23 cellular contexts compared by ENCODE assay signal in genomic region chr7:69257592-69257991, GRCh38.
"Had no signal": no experiment of that assay in that cellular context is flagged by ENCODE, and none has a peak within 500 bp of the region (broad histone marks: within the 10 kb centered on the region; RNA-seq: fewer than 3 reads in every experiment).

No MANE protein-coding gene starts in this region.

- H3K4me3 Mint-ChIP-seq: natural killer cell; neural crest cell; stimulated activated naive CD8-positive, alpha-beta T cell treated with anti-CD3 and anti-CD28 coated beads, Interleukin-15, amount 100 ng/mL, for 72 hours had no signal

- H3K4me1 ChIP-seq: esophagus squamous epithelium, lower lobe of right lung, parathyroid adenoma, right lobe of liver, suprapubic skin, transverse colon had no signal

- H3K27ac ChIP-seq: lower lobe of right lung, neutrophil, parathyroid adenoma, right lobe of liver, suprapubic skin, transverse colon had no signal

- H3K27me3 ChIP-seq: esophagus squamous epithelium, neutrophil, right lobe of liver, transverse colon had no signal

- H3K4me2 ChIP-seq: smooth muscle cell had no signal

- H3K27ac Mint-ChIP-seq: natural killer cell; progenitor cell of endocrine pancreas; stimulated activated naive CD8-positive, alpha-beta T cell treated with anti-CD3 and anti-CD28 coated beads, Interleukin-15, amount 100 ng/mL, for 72 hours had no signal

- H3K4me3 ChIP-seq: coronary artery, esophagus squamous epithelium, lower lobe of right lung, right lobe of liver, smooth muscle cell, suprapubic skin, transverse colon had no signal

- DNase-seq: dermis blood vessel endothelial cell; effector memory CD4-positive, alpha-beta T cell; erythroblast; esophagus squamous epithelium; foreskin melanocyte; left ventricle myocardium superior; lower lobe of right lung; natural killer cell; right lobe of liver; stimulated activated CD4-positive, alpha-beta T cell treated with anti-CD3 and anti-CD28 coated beads, Interleukin-12 subunit alpha, Interleukin-12 subunit beta, amount 100 ng/mL, for 4 hours; stimulated activated CD4-positive, alpha-beta T cell treated with anti-CD3 and anti-CD28 coated beads, Interleukin-1b, Interleukin-23, amount 100 ng/mL, for 48 hours; stimulated activated CD4-positive, alpha-beta T cell treated with anti-CD3 and anti-CD28 coated beads, Interleukin-4, amount 100 ng/mL, for 1 hour; stimulated activated CD8-positive, alpha-beta memory T cell treated with anti-CD3 and anti-CD28 coated beads, Interleukin-4, amount 100 ng/mL, for 48 hours; stimulated activated naive CD4-positive, alpha-beta T cell; stimulated activated naive CD8-positive, alpha-beta T cell treated with anti-CD3 and anti-CD28 coated beads, Interleukin-15, amount 100 ng/mL, for 72 hours; transverse colon had no signal

- H2AFZ ChIP-seq: parathyroid adenoma had no signal

- H3K4me1 Mint-ChIP-seq: natural killer cell; stimulated activated naive CD8-positive, alpha-beta T cell treated with anti-CD3 and anti-CD28 coated beads, Interleukin-15, amount 100 ng/mL, for 72 hours had no signal

- H3K36me3 ChIP-seq: esophagus squamous epithelium, lower lobe of right lung, neutrophil, right lobe of liver, suprapubic skin, transverse colon had no signal

- H3K79me2 ChIP-seq: parathyroid adenoma had no signal

- H3K9me3 ChIP-seq: esophagus squamous epithelium, lower lobe of right lung, neutrophil, right lobe of liver, suprapubic skin, transverse colon had no signal

- H3K9ac ChIP-seq: parathyroid adenoma had no signal

- ATAC-seq: natural killer cell; stimulated activated naive CD8-positive, alpha-beta T cell treated with anti-CD3 and anti-CD28 coated beads, Interleukin-15, amount 100 ng/mL, for 72 hours had no signal

- H3K36me3 Mint-ChIP-seq: natural killer cell had no signal
